ENCODE assay signal across 9 cellular contexts in genomic region chr5:142215915-142216681, GRCh38.
DNase-seq lines count a peak whose midpoint lies in the region; ATAC-seq, FAIRE-seq and TF ChIP-seq lines count a peak whose summit lies in the region.
"Had no signal": no experiment of that assay in that cellular context is flagged by ENCODE, and none has a peak within 500 bp of the region (broad histone marks: within the 10 kb centered on the region; RNA-seq: fewer than 3 reads in every experiment).

No MANE protein-coding gene starts in this region.

- H3K9ac ChIP-seq in H1 (replicated peaks in 1 of 4; ENCODE audit: extremely low read depth in 1 of 4, low read depth in 3 of 4, low read length in 3 of 4) (no peak overlapping the region), mucosa of rectum (ENCODE audit: low read depth in 1 of 2, low read length in 2 of 2) (no peak overlapping the region)

- no peaks in the 10 kb centered on the region for H4K20me1 ChIP-seq in H1 (replicated peaks in 1 of 2; ENCODE audit: control insufficient read depth in 1 of 2, insufficient read depth in 2 of 2, low read length in 2 of 2)

- no peak for TF ChIP-seq CTCF in AG04449 (IDR thresholded peaks at IDR 0.05; ENCODE audit: insufficient read depth, low read length, missing control alignments)
- no peak for TF ChIP-seq CTCF in H1 (IDR thresholded peaks at IDR 0.05; ENCODE audit: control extremely low read depth in 1 of 3, insufficient read depth in 1 of 3, low read depth in 1 of 3, low read length in 3 of 3)

- H3K4me1 ChIP-seq in H1 (replicated peaks in 1 of 4; ENCODE audit: control insufficient read depth in 3 of 4, insufficient read depth in 4 of 4, low read length in 3 of 4): peaks cover 3 to 6% (median 4%) of the 10 kb centered on the region in 4 experiments; a peak in 6 of 7 replicates
- peaks cover 4 to 9% of the 10 kb centered on the region in 2 donors for H3K4me1 ChIP-seq in mucosa of rectum (ENCODE audit: control insufficient read depth in 2 of 2, insufficient read depth in 2 of 2, low read length in 2 of 2)

- no peak for FAIRE-seq in H1 (lab: Jason Lieb, UNC)

- H4K8ac ChIP-seq in H1 (ENCODE audit: extremely low read depth, insufficient read depth, low read length): no peak overlapping the region

- H2AK5ac ChIP-seq in H1 (ENCODE audit: low read depth, low read length): no peak overlapping the region

- peak; percentile 94 for DNase-seq in AG04449 (ENCODE audit: low read depth, low spot score)
- DNase-seq in MV-4-11 (lab: John Stamatoyannopoulos, UW): peak; percentile 58
- no peak for DNase-seq in H1 (ENCODE audit: low read depth in 1 of 2, low spot score in 2 of 2)
- DNase-seq in occipital lobe (lab: John Stamatoyannopoulos, UW): no peak
- DNase-seq: activated CD4-positive, alpha-beta T cell treated with anti-CD3 and anti-CD28 coated beads, Interleukin-2, amount 50 U/mL, for 1 hour had no signal

- peak overlapping the region; percentile 22 for H4K91ac ChIP-seq in H1 (replicated peaks; ENCODE audit: insufficient read length, low read length)

- ATAC-seq in HG02970 (IDR thresholded peaks at IDR 0.05; ENCODE audit: low FRiP score, unreplicated experiment) (no peak), HG02884 (IDR thresholded peaks at IDR 0.05; ENCODE audit: unreplicated experiment) (no peak), GM18502 (IDR thresholded peaks at IDR 0.05; ENCODE audit: poor library complexity, unreplicated experiment) (no peak)

- no peaks in the 10 kb centered on the region for H3K79me2 ChIP-seq in H1 (ENCODE audit: control insufficient read depth in 1 of 2, insufficient read depth in 2 of 2, low read length in 2 of 2)

- H3K9me3 ChIP-seq in H1 (ENCODE audit: insufficient read depth in 2 of 2, low read depth in 1 of 2, low read length in 1 of 2) (no peaks in the 10 kb centered on the region), mucosa of rectum (ENCODE audit: control insufficient read depth in 2 of 2, low read length in 2 of 2) (no peaks in the 10 kb centered on the region)

- no peak overlapping the region for H4K5ac ChIP-seq in H1 (ENCODE audit: insufficient read length, low read depth, low read length)

- H3K56ac ChIP-seq in H1 (replicated peaks; ENCODE audit: insufficient read length, low read depth, low read length): no peak overlapping the region

- TF ChIP-seq RAD21 in H1 (IDR thresholded peaks at IDR 0.05 in 1 of 2, conservative IDR thresholded peaks at IDR 0.05 in 1 of 2; ENCODE audit: low read depth in 2 of 2, low read length in 2 of 2): no peak

- H3K23ac ChIP-seq in H1 (ENCODE audit: insufficient read length): no peak overlapping the region

- CTCF ChIA-PET in AG04449 (lab: Yijun Ruan, JAX): interaction anchor here (0.9 to 1.3 kb wide), 6 partner anchors 9 to 482 kb away, joined by 3 to 4 read pairs (median 4); no protein-coding TSS in a partner anchor
- CTCF ChIA-PET in H1 (lab: Charles Lee; ENCODE audit: partially characterized antibody): interaction anchor here (0.7 to 1.5 kb wide), 5 partner anchors 9 to 333 kb away, joined by 3 to 4 read pairs (median 4); no protein-coding TSS in a partner anchor

- no peak overlapping the region for H2BK120ac ChIP-seq in H1 (replicated peaks; ENCODE audit: low read depth, low read length)

- 89% methylated on average over 14 of the region's 14 CpGs; no CpG with 5 or more reads in 1 of the 2 experiments for WGBS in H1 (ENCODE audit: extremely low coverage in 1 of 2, insufficient coverage in 1 of 2, insufficient read length in 1 of 2, insufficient replicate concordance in 2 of 2, low coverage in 1 of 2, low lambda C conversion rate in 2 of 2, missing lambda C conversion rate in 1 of 2), 2 experiments

- no peak overlapping the region for H2BK5ac ChIP-seq in H1 (ENCODE audit: low read depth, low read length)

- H3K4me3 ChIP-seq in AG04449 (ENCODE audit: low read depth, low read length): no peak overlapping the region
- H3K4me3 ChIP-seq in H1 (ENCODE audit: extremely low read depth in 1 of 4, insufficient read depth in 2 of 4, low read depth in 3 of 4, low read length in 4 of 4): no peak overlapping the region
- no peak overlapping the region for H3K4me3 ChIP-seq in mucosa of rectum (ENCODE audit: low read length in 2 of 2)

- H3K23me2 ChIP-seq in H1 (ENCODE audit: low read depth, low read length): no peaks in the 10 kb centered on the region

- no peak overlapping the region for H2AFZ ChIP-seq in H1 (ENCODE audit: low read length)

- H3K36me3 ChIP-seq in H1 (ENCODE audit: control insufficient read depth in 2 of 4, insufficient read depth in 4 of 4, low read length in 3 of 4): no peaks in the 10 kb centered on the region
- no peaks in the 10 kb centered on the region for H3K36me3 ChIP-seq in mucosa of rectum (ENCODE audit: control insufficient read depth in 2 of 2, insufficient read depth in 2 of 2, low read length in 2 of 2)

- H3K18ac ChIP-seq in H1 (ENCODE audit: extremely low read depth, low read length): peak overlapping the region; percentile 10

- peak overlapping the region; percentile 27; the same call in 1 of the 2 replicates for H2BK12ac ChIP-seq in H1 (ENCODE audit: low read depth, low read length)

- no peak for TF ChIP-seq POLR2A in H1 (IDR thresholded peaks at IDR 0.05; ENCODE audit: control extremely low read depth in 1 of 2, low read depth in 2 of 2, low read length in 2 of 2)

- H2BK15ac ChIP-seq in H1 (ENCODE audit: low read length): no peak overlapping the region

- H2BK20ac ChIP-seq in H1 (ENCODE audit: low read length): peak overlapping the region; percentile 61; the same call in 1 of the 2 replicates

- H3K4me2 ChIP-seq in H1 (ENCODE audit: insufficient read depth in 1 of 2, low read depth in 2 of 2, low read length in 2 of 2): no peak overlapping the region

- H3K4ac ChIP-seq in H1 (replicated peaks; ENCODE audit: insufficient read length, low read depth, low read length): peak overlapping the region; percentile 32

- H3K27me3 ChIP-seq in H1 (replicated peaks in 1 of 4; ENCODE audit: control insufficient read depth in 3 of 4, extremely low read depth in 1 of 4, insufficient read depth in 3 of 4, low read length in 3 of 4) (no peaks in the 10 kb centered on the region), mucosa of rectum (ENCODE audit: control insufficient read depth in 2 of 2, insufficient read depth in 2 of 2, low read length in 2 of 2) (no peaks in the 10 kb centered on the region)

- no peak for TF ChIP-seq EP300 in H1 (IDR thresholded peaks at IDR 0.05; ENCODE audit: borderline replicate concordance in 1 of 2, low read depth in 2 of 2, low read length in 2 of 2)

- POLR2A ChIA-PET in AG04449 (lab: Yijun Ruan, JAX): interaction anchor here (0.8 to 1.0 kb wide), 3 partner anchors 107 to 329 kb away, joined by 3 to 5 read pairs (median 4); partner anchors contain the start of gene SPRY4
- POLR2A ChIA-PET in H1 (lab: Charles Lee; ENCODE audit: partially characterized antibody): interaction anchor here (0.7 to 1.9 kb wide), 2 partner anchors 19 to 73 kb away, joined by 3 to 5 read pairs; no protein-coding TSS in a partner anchor

- no peaks in the 10 kb centered on the region for H3K79me1 ChIP-seq in H1 (ENCODE audit: low read depth, low read length)

- H3K14ac ChIP-seq in H1 (ENCODE audit: insufficient read length): no peak overlapping the region

- H3K27ac ChIP-seq in H1 (ENCODE audit: low read depth, low read length) (no peak overlapping the region), mucosa of rectum (ENCODE audit: low read depth in 2 of 2, low read length in 2 of 2) (peak overlapping the region; percentile 51 to 61)

TF ChIP-seq in H1, 55 proteins besides CTCF, POLR2A, EP300 and RAD21:
- TF ChIP-seq POLR2AphosphoS5 (IDR thresholded peaks at IDR 0.05; ENCODE audit: low read depth, low read length): no peak
- no peak for TF ChIP-seq ATF3 (IDR thresholded peaks at IDR 0.05; ENCODE audit: insufficient read depth, low read depth, low read length)
- TF ChIP-seq BRCA1 (IDR thresholded peaks at IDR 0.05; ENCODE audit: low read depth, low read length): no peak
- TF ChIP-seq SP1 (IDR thresholded peaks at IDR 0.05; ENCODE audit: low read depth, low read length): no peak
- no peak for TF ChIP-seq RFX5 (IDR thresholded peaks at IDR 0.05; ENCODE audit: borderline replicate concordance, low read depth, low read length)
- TF ChIP-seq KDM5A (IDR thresholded peaks at IDR 0.05; ENCODE audit: low read length): no peak
- no peak for TF ChIP-seq EGR1 (IDR thresholded peaks at IDR 0.05; ENCODE audit: borderline replicate concordance, low read depth, low read length)
- no peak for TF ChIP-seq EZH2 (IDR thresholded peaks at IDR 0.05; ENCODE audit: low read depth, low read length, severe bottlenecking)
- TF ChIP-seq SIX5 (IDR thresholded peaks at IDR 0.05; ENCODE audit: low read depth, low read length): no peak
- no peak for TF ChIP-seq POU5F1 (IDR thresholded peaks at IDR 0.05; ENCODE audit: low read depth, low read length)
- no peak for TF ChIP-seq RXRA (IDR thresholded peaks at IDR 0.05; ENCODE audit: insufficient read depth, low read depth, low read length)
- TF ChIP-seq HDAC6 (IDR thresholded peaks at IDR 0.05; ENCODE audit: low read depth, low read length): no peak
- no peak for TF ChIP-seq CBX5 (IDR thresholded peaks at IDR 0.05; ENCODE audit: low read depth, low read length)
- no peak for TF ChIP-seq RNF2 (IDR thresholded peaks at IDR 0.05; ENCODE audit: borderline replicate concordance, low read depth, low read length, missing control alignments, poor library complexity, severe bottlenecking)
- no peak for TF ChIP-seq CEBPB (IDR thresholded peaks at IDR 0.05; ENCODE audit: low read depth, low read length)
- no peak for TF ChIP-seq FOSL1 (IDR thresholded peaks at IDR 0.05; ENCODE audit: insufficient read depth, low read depth, low read length)
- TF ChIP-seq SIRT6 (IDR thresholded peaks at IDR 0.05; ENCODE audit: low read length): no peak
- no peak for TF ChIP-seq JUN (IDR thresholded peaks at IDR 0.05; ENCODE audit: low read depth, low read length)
- no peak for TF ChIP-seq SUZ12 (IDR thresholded peaks at IDR 0.05; ENCODE audit: low read length)

Comparison
In these comparisons a context has a peak if more than half of its experiments do, and no peak if none do; other contexts are left out.
1. DNase-seq: peak in AG04449 (single experiment) and MV-4-11 (single experiment); none in H1 (0 of 2) and occipital lobe (single experiment).